Comparison of ENCODE assay signal across 26 cellular contexts in the genomic region with DNA sequence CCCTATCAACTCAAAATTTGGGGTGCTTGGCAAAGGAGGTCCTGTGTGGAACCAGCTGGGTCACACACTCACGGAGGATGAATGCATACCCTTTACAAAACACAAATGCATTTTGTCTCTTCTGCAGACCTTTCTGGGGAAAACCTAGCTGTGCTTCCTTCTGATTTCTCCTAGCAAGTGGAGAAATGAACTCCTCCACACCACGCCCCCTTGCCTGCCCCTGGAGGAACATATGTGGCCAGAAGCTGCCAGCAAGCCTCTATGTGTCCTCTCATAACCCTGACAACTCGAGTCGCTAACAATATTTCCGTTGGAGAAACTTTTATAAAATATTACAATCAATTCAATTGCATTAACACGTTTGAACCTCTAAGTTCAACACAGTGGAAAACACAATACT.
"Had no signal": no experiment of that assay in that cellular context is flagged by ENCODE, and none has a peak within 500 bp of the region (broad histone marks: within the 10 kb centered on the region; RNA-seq: fewer than 3 reads in every experiment).

No MANE protein-coding gene starts in this region.

- H3K4me1 ChIP-seq: breast epithelium, colonic mucosa, lower lobe of right lung had no signal

- H3K9me3 ChIP-seq: colonic mucosa had no signal

- H3K27ac ChIP-seq: breast epithelium, colonic mucosa, dorsolateral prefrontal cortex, esophagus squamous epithelium, heart right ventricle, lower lobe of right lung, thoracic aorta, upper lobe of left lung had no signal

- H3K4me3 ChIP-seq: breast epithelium, colonic mucosa, dorsolateral prefrontal cortex, esophagus squamous epithelium, heart right ventricle, lower lobe of right lung, thoracic aorta, upper lobe of left lung had no signal

- H3K36me3 ChIP-seq: breast epithelium, colonic mucosa, esophagus squamous epithelium, heart right ventricle, lower lobe of right lung, thoracic aorta, upper lobe of left lung had no signal

- H3K4me3 Mint-ChIP-seq: activated B cell treated with CpG ODN at 0.5 μM for 24 hours; activated CD4-positive, alpha-beta T cell treated with anti-CD3 and anti-CD28 coated beads for 36 hours; activated naive CD4-positive, alpha-beta T cell treated with anti-CD3 and anti-CD28 coated beads for 36 hours; activated naive CD8-positive, alpha-beta T cell treated with anti-CD3 and anti-CD28 coated beads, Interleukin-2, amount 10 ng/mL, durations not matched to agents 7 days and 5 days; central memory CD8-positive, alpha-beta T cell; naive thymus-derived CD4-positive, alpha-beta T cell; neural crest cell; stimulated activated naive B cell treated with anti-CD40 and anti-IgM and Interleukin-4, amounts not matched to agents 10 μg/mL and 1 μg/mL and 100 μg/mL, for 72 hours had no signal

- H3K27ac Mint-ChIP-seq: activated B cell treated with CpG ODN at 0.5 μM for 24 hours; activated CD4-positive, alpha-beta T cell treated with anti-CD3 and anti-CD28 coated beads for 36 hours; activated naive CD4-positive, alpha-beta T cell treated with anti-CD3 and anti-CD28 coated beads for 36 hours; activated naive CD8-positive, alpha-beta T cell treated with anti-CD3 and anti-CD28 coated beads, Interleukin-2, amount 10 ng/mL, durations not matched to agents 7 days and 5 days; naive thymus-derived CD4-positive, alpha-beta T cell; progenitor cell of endocrine pancreas; stimulated activated naive B cell treated with anti-CD40 and anti-IgM and Interleukin-4, amounts not matched to agents 10 μg/mL and 1 μg/mL and 100 μg/mL, for 72 hours had no signal

- H3K4me1 Mint-ChIP-seq: activated CD4-positive, alpha-beta T cell treated with anti-CD3 and anti-CD28 coated beads for 36 hours; activated naive CD8-positive, alpha-beta T cell treated with anti-CD3 and anti-CD28 coated beads, Interleukin-2, amount 10 ng/mL, durations not matched to agents 7 days and 5 days; central memory CD8-positive, alpha-beta T cell; naive thymus-derived CD4-positive, alpha-beta T cell had no signal

- H3K9me3 Mint-ChIP-seq: central memory CD8-positive, alpha-beta T cell had no signal

- ATAC-seq: activated CD4-positive, alpha-beta T cell treated with anti-CD3 and anti-CD28 coated beads for 36 hours; heart right ventricle; left lobe of liver; lower lobe of right lung; naive thymus-derived CD4-positive, alpha-beta T cell; stimulated activated naive B cell treated with anti-CD40 and anti-IgM and Interleukin-4, amounts not matched to agents 10 μg/mL and 1 μg/mL and 100 μg/mL, for 72 hours had no signal

- H3K36me3 Mint-ChIP-seq: activated naive CD8-positive, alpha-beta T cell treated with anti-CD3 and anti-CD28 coated beads, Interleukin-2, amount 10 ng/mL, durations not matched to agents 7 days and 5 days; stimulated activated naive B cell treated with anti-CD40 and anti-IgM and Interleukin-4, amounts not matched to agents 10 μg/mL and 1 μg/mL and 100 μg/mL, for 72 hours had no signal

- DNase-seq: activated B cell treated with CpG ODN at 0.5 μM for 24 hours; activated CD4-positive, alpha-beta T cell treated with anti-CD3 and anti-CD28 coated beads for 36 hours; activated CD4-positive, alpha-beta T cell treated with anti-CD3 and anti-CD28 coated beads, Interleukin-2, amount 50 U/mL, for 4 hours; activated CD8-positive, alpha-beta memory T cell treated with anti-CD3 and anti-CD28 coated beads, Interleukin-2, amount 50 U/mL, for 48 hours; activated naive CD4-positive, alpha-beta T cell treated with anti-CD3 and anti-CD28 coated beads for 36 hours; activated naive CD8-positive, alpha-beta T cell treated with anti-CD3 and anti-CD28 coated beads, Interleukin-2, amount 10 ng/mL, durations not matched to agents 7 days and 5 days; activated T-cell treated with anti-CD3 and anti-CD28 coated beads, Interleukin-2, amount 50 U/mL, for 48 hours; amniotic stem cell; colonic mucosa; dorsolateral prefrontal cortex; esophagus squamous epithelium; heart right ventricle; kidney; lower lobe of right lung; naive thymus-derived CD4-positive, alpha-beta T cell; stimulated activated CD4-positive, alpha-beta T cell treated with anti-CD3 and anti-CD28 coated beads, Interleukin-2, amount 100 ng/mL, for 48 hours; stimulated activated CD8-positive, alpha-beta memory T cell treated with anti-CD3 and anti-CD28 coated beads, Interleukin-4, amount 100 ng/mL, for 48 hours; stimulated activated naive B cell treated with anti-CD40 and anti-IgM and Interleukin-4, amounts not matched to agents 10 μg/mL and 1 μg/mL and 100 μg/mL, for 72 hours; T-helper 9 cell; upper lobe of left lung had no signal
